Comparison of ENCODE assay signal across 1 cellular context in the genomic region with DNA sequence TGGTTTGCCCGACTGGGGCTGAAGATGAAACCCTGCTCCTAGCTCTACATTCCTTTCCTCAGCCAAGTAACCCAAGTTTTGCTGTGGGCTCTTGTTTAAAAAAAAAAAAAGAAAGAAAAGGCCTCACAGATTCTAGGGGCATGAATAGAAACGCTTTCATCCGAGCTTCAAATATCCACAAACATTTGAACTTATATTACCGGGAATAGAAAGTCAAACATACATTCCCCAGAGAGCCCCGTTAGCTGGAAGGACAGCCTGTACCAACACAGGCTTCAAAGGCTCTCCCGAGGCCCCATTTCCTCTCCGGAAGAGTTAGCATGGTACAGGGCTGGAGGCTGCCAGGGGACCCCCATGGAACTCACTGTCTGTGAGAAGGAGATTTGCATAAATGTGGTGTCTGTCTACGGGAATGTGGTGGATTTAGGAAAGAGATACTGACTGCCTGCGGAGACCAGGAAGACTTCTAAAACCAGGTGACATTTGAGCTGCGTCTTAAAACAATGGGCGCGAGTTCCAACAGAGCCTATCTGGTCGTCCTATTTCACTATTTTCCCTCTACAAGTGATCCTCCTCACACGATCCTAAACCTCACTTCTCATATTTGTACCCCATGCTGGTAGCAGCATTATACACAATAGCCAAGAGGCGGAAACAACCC.
TF ChIP-seq lines count a peak whose summit lies in the region.

No MANE protein-coding gene starts in this region.

TF ChIP-seq in GM12878, 131 proteins besides CTCF, POLR2A, EP300 and RAD21:
- TF ChIP-seq TCF3 (IDR thresholded peaks at IDR 0.05; ENCODE audit: borderline replicate concordance, insufficient read depth, low read depth, low read length), result no peak
- no peak for TF ChIP-seq LARP7 (IDR thresholded peaks at IDR 0.05)
- no peak for TF ChIP-seq IRF4 (IDR thresholded peaks at IDR 0.05; ENCODE audit: low read depth, low read length)
- no peak for TF ChIP-seq PML (IDR thresholded peaks at IDR 0.05; ENCODE audit: low read length)
- TF ChIP-seq BRCA1 (IDR thresholded peaks at IDR 0.05; ENCODE audit: low read depth, low read length), result no peak
- TF ChIP-seq MEF2A (IDR thresholded peaks at IDR 0.05; ENCODE audit: insufficient read depth, low read depth, low read length), result no peak
- no peak for TF ChIP-seq POLR2AphosphoS2 (IDR thresholded peaks at IDR 0.05; ENCODE audit: low read depth, low read length)
- TF ChIP-seq ESRRA (IDR thresholded peaks at IDR 0.05; ENCODE audit: low read length), result no peak
- TF ChIP-seq CBFB (IDR thresholded peaks at IDR 0.05; ENCODE audit: low read depth), result no peak
- TF ChIP-seq SUZ12 (IDR thresholded peaks at IDR 0.05; ENCODE audit: unreplicated experiment), result no peak
- TF ChIP-seq NBN (IDR thresholded peaks at IDR 0.05), result no peak
- TF ChIP-seq TCF7 (IDR thresholded peaks at IDR 0.05; ENCODE audit: borderline replicate concordance), result no peak
- no peak for TF ChIP-seq DPF2 (IDR thresholded peaks at IDR 0.05)
- TF ChIP-seq PAX5 (IDR thresholded peaks at IDR 0.05; ENCODE audit: borderline replicate concordance, low read depth, low read length), result no peak
- no peak for TF ChIP-seq TCF12 (IDR thresholded peaks at IDR 0.05; ENCODE audit: low read depth, low read length)
